24 cellular contexts compared by ENCODE assay signal in genomic region chr13:79124183-79124582, GRCh38.
DNase-seq lines count a peak whose midpoint lies in the region; ATAC-seq and TF ChIP-seq lines count a peak whose summit lies in the region.
"Had no signal": no experiment of that assay in that cellular context is flagged by ENCODE, and none has a peak within 500 bp of the region (broad histone marks: within the 10 kb centered on the region; RNA-seq: fewer than 3 reads in every experiment).

No MANE protein-coding gene starts in this region.

- DNase-seq in left lung: no peak
- DNase-seq in upper lobe of right lung: no peak
- no peak for DNase-seq in effector memory CD8-positive, alpha-beta T cell
- no peak for DNase-seq in activated CD4-positive, alpha-beta T cell treated with anti-CD3 and anti-CD28 coated beads, Interleukin-2, amount 10 ng/mL, durations not matched to agents 7 days and 5 days
- no peak for DNase-seq in natural killer cell treated with Interleukin-12 subunit alpha and Interleukin-12 subunit beta and Interleukin-15 and Interleukin-18, amount 100 ng/mL, for 72 hours (ENCODE audit: low spot score)
- DNase-seq: 8988T; ACHN; BE2C; C1 segment of cervical spinal cord; CD4-positive, alpha-beta memory T cell; CD4-positive, CD25-positive, alpha-beta regulatory T cell; CD8-positive, alpha-beta memory T cell; COR-L47; DMS 273 treated with DMSO at 0.1 percent for 48 hours; DMS153; DMS53; DMS79; DND-41; EL; GDM1 had no signal

- no peak overlapping the region for H3K27ac Mint-ChIP-seq in effector memory CD8-positive, alpha-beta T cell
- H3K27ac Mint-ChIP-seq in activated CD4-positive, alpha-beta T cell treated with anti-CD3 and anti-CD28 coated beads, Interleukin-2, amount 10 ng/mL, durations not matched to agents 7 days and 5 days: no peak overlapping the region
- no peak overlapping the region for H3K27ac Mint-ChIP-seq in natural killer cell treated with Interleukin-12 subunit alpha and Interleukin-12 subunit beta and Interleukin-15 and Interleukin-18, amount 100 ng/mL, for 72 hours
- H3K27ac Mint-ChIP-seq: CD14-positive monocyte; CD4-positive, CD25-positive, alpha-beta regulatory T cell had no signal

- H3K36me3 ChIP-seq in Loucy (ENCODE audit: insufficient read depth, low read length) (no peaks in the 10 kb centered on the region), left lung (no peaks in the 10 kb centered on the region), upper lobe of right lung (no peaks in the 10 kb centered on the region)
- H3K36me3 ChIP-seq: BE2C, BLaER1 had no signal

- POLR2A ChIA-PET in activated CD4-positive, alpha-beta T cell treated with anti-CD3 and anti-CD28 coated beads, Interleukin-2, amount 10 ng/mL, durations not matched to agents 7 days and 5 days (lab: Charles Lee): no interaction called here

- no peak overlapping the region for H3K4me2 ChIP-seq in Loucy (ENCODE audit: low read depth, low read length, poor library complexity, severe bottlenecking)
- H3K4me2 ChIP-seq: BLaER1 had no signal

- no peaks in the 10 kb centered on the region for H3K9me3 ChIP-seq in Loucy (ENCODE audit: insufficient read depth, low read depth, low read length)
- peaks cover 0 to 2% of the 10 kb centered on the region in 2 donors for H3K9me3 ChIP-seq in left lung
- H3K9me3 ChIP-seq in upper lobe of right lung: no peaks in the 10 kb centered on the region
- H3K9me3 ChIP-seq: BE2C, BLaER1 had no signal

- no peak overlapping the region for H3K9ac ChIP-seq in Loucy (ENCODE audit: low read depth, low read length, poor library complexity, severe bottlenecking)
- H3K9ac ChIP-seq: BLaER1 had no signal

- H3K4me3 Mint-ChIP-seq in effector memory CD8-positive, alpha-beta T cell: no peak overlapping the region
- no peak overlapping the region for H3K4me3 Mint-ChIP-seq in activated CD4-positive, alpha-beta T cell treated with anti-CD3 and anti-CD28 coated beads, Interleukin-2, amount 10 ng/mL, durations not matched to agents 7 days and 5 days
- H3K4me3 Mint-ChIP-seq in natural killer cell treated with Interleukin-12 subunit alpha and Interleukin-12 subunit beta and Interleukin-15 and Interleukin-18, amount 100 ng/mL, for 72 hours: no peak overlapping the region
- H3K4me3 Mint-ChIP-seq: CD14-positive monocyte; CD4-positive, alpha-beta memory T cell; CD4-positive, CD25-positive, alpha-beta regulatory T cell; CD8-positive, alpha-beta memory T cell had no signal

- H4K20me1 ChIP-seq in Loucy (ENCODE audit: insufficient read depth, low read length, poor library complexity, severe bottlenecking): no peaks in the 10 kb centered on the region
- H4K20me1 ChIP-seq: BLaER1 had no signal

- H3K4me3 ChIP-seq in Loucy (ENCODE audit: low read length, poor library complexity, severe bottlenecking) (no peak overlapping the region), left lung (no peak overlapping the region), upper lobe of right lung (no peak overlapping the region)
- H3K4me3 ChIP-seq: BLaER1, GM12878 had no signal

- 0 out of 2 replicates have a peak overlapping the region, but pooled peaks have one; percentile 19 for H2AFZ ChIP-seq in Loucy (ENCODE audit: low read length)

- H3K4me1 Mint-ChIP-seq in effector memory CD8-positive, alpha-beta T cell (ENCODE audit: low read depth in 2 of 2): no peaks in the 10 kb centered on the region
- no peaks in the 10 kb centered on the region for H3K4me1 Mint-ChIP-seq in activated CD4-positive, alpha-beta T cell treated with anti-CD3 and anti-CD28 coated beads, Interleukin-2, amount 10 ng/mL, durations not matched to agents 7 days and 5 days
- no peaks in the 10 kb centered on the region for H3K4me1 Mint-ChIP-seq in natural killer cell treated with Interleukin-12 subunit alpha and Interleukin-12 subunit beta and Interleukin-15 and Interleukin-18, amount 100 ng/mL, for 72 hours (ENCODE audit: low read depth in 2 of 2)
- H3K4me1 Mint-ChIP-seq: CD14-positive monocyte; CD4-positive, alpha-beta memory T cell; CD4-positive, CD25-positive, alpha-beta regulatory T cell; CD8-positive, alpha-beta memory T cell had no signal

- H3K9me3 Mint-ChIP-seq in effector memory CD8-positive, alpha-beta T cell: no peaks in the 10 kb centered on the region
- H3K9me3 Mint-ChIP-seq in activated CD4-positive, alpha-beta T cell treated with anti-CD3 and anti-CD28 coated beads, Interleukin-2, amount 10 ng/mL, durations not matched to agents 7 days and 5 days: no peaks in the 10 kb centered on the region
- H3K9me3 Mint-ChIP-seq in natural killer cell treated with Interleukin-12 subunit alpha and Interleukin-12 subunit beta and Interleukin-15 and Interleukin-18, amount 100 ng/mL, for 72 hours: no peaks in the 10 kb centered on the region
- H3K9me3 Mint-ChIP-seq: CD8-positive, alpha-beta memory T cell had no signal

- CTCF ChIA-PET in activated CD4-positive, alpha-beta T cell treated with anti-CD3 and anti-CD28 coated beads, Interleukin-2, amount 10 ng/mL, durations not matched to agents 7 days and 5 days (lab: Charles Lee): no interaction called here

- no peaks in the 10 kb centered on the region for H3K27me3 ChIP-seq in Loucy (ENCODE audit: insufficient read depth, low read length, poor library complexity, severe bottlenecking)
- H3K27me3 ChIP-seq in left lung: no peaks in the 10 kb centered on the region
- H3K27me3 ChIP-seq in upper lobe of right lung: no peaks in the 10 kb centered on the region
- H3K27me3 ChIP-seq: BE2C, BLaER1 had no signal

- no peaks in the 10 kb centered on the region for H3K79me2 ChIP-seq in Loucy (ENCODE audit: insufficient read depth, low read length)

- H3K27ac ChIP-seq in left lung: no peak overlapping the region
- no peak overlapping the region for H3K27ac ChIP-seq in upper lobe of right lung
- H3K27ac ChIP-seq: BLaER1 had no signal

- TF ChIP-seq CTCF in Loucy (conservative IDR thresholded peaks at IDR 0.05; ENCODE audit: low read length): no peak
- no peak for TF ChIP-seq CTCF in left lung (IDR thresholded peaks at IDR 0.05)
- no peak for TF ChIP-seq CTCF in upper lobe of right lung (IDR thresholded peaks at IDR 0.05)

- no peaks in the 10 kb centered on the region for H3K36me3 Mint-ChIP-seq in effector memory CD8-positive, alpha-beta T cell (ENCODE audit: insufficient read depth)
- H3K36me3 Mint-ChIP-seq in activated CD4-positive, alpha-beta T cell treated with anti-CD3 and anti-CD28 coated beads, Interleukin-2, amount 10 ng/mL, durations not matched to agents 7 days and 5 days (ENCODE audit: low read depth): no peaks in the 10 kb centered on the region
- H3K36me3 Mint-ChIP-seq in natural killer cell treated with Interleukin-12 subunit alpha and Interleukin-12 subunit beta and Interleukin-15 and Interleukin-18, amount 100 ng/mL, for 72 hours: no peaks in the 10 kb centered on the region
- H3K36me3 Mint-ChIP-seq: CD14-positive monocyte; CD4-positive, alpha-beta memory T cell; CD4-positive, CD25-positive, alpha-beta regulatory T cell; CD8-positive, alpha-beta memory T cell had no signal

- no peaks in the 10 kb centered on the region for H3K9me2 ChIP-seq in Loucy (replicated peaks; ENCODE audit: low read depth, low read length)

- H3K4me1 ChIP-seq in Loucy (ENCODE audit: insufficient read depth, low read length, poor library complexity, severe bottlenecking): no peaks in the 10 kb centered on the region
- H3K4me1 ChIP-seq in left lung: no peaks in the 10 kb centered on the region
- no peaks in the 10 kb centered on the region for H3K4me1 ChIP-seq in upper lobe of right lung
- H3K4me1 ChIP-seq: BE2C, BLaER1 had no signal

- H3F3A ChIP-seq in Loucy (ENCODE audit: low read depth): no peaks in the 10 kb centered on the region

- intact Hi-C loops in left lung (cut with DNase I): no loop called here
- intact Hi-C loops in upper lobe of right lung (cut with DNase I): no loop called here

- H3K27me3 Mint-ChIP-seq in effector memory CD8-positive, alpha-beta T cell: peaks cover 10 to 14% of the 10 kb centered on the region in 2 donors
- peaks cover 7% of the 10 kb centered on the region for H3K27me3 Mint-ChIP-seq in activated CD4-positive, alpha-beta T cell treated with anti-CD3 and anti-CD28 coated beads, Interleukin-2, amount 10 ng/mL, durations not matched to agents 7 days and 5 days
- H3K27me3 Mint-ChIP-seq in natural killer cell treated with Interleukin-12 subunit alpha and Interleukin-12 subunit beta and Interleukin-15 and Interleukin-18, amount 100 ng/mL, for 72 hours: peaks cover 2 to 11% of the 10 kb centered on the region in 2 donors

- ATAC-seq in left lung: peak; percentile 91
- peak; percentile 62 for ATAC-seq in upper lobe of right lung
- ATAC-seq in effector memory CD8-positive, alpha-beta T cell (replicated peaks): no peak
- ATAC-seq in natural killer cell treated with Interleukin-12 subunit alpha and Interleukin-12 subunit beta and Interleukin-15 and Interleukin-18, amount 100 ng/mL, for 72 hours: no peak
- ATAC-seq: GM12878 had no signal

Comparison
In these comparisons a context has a peak if more than half of its experiments do, and no peak if none do; other contexts are left out.
1. ATAC-seq: peak in left lung (single experiment) and upper lobe of right lung (single experiment); none in effector memory CD8-positive, alpha-beta T cell (single experiment) and natural killer cell treated with Interleukin-12 subunit alpha and Interleukin-12 subunit beta and Interleukin-15 and Interleukin-18, amount 100 ng/mL, for 72 hours (0 of 2).